ENCODE assay signal across 34 cellular contexts in genomic region chr2:30096451-30096850, GRCh38.
"Had no signal": no experiment of that assay in that cellular context is flagged by ENCODE, and none has a peak within 500 bp of the region (broad histone marks: within the 10 kb centered on the region; RNA-seq: fewer than 3 reads in every experiment).

No MANE protein-coding gene starts in this region.

- ATAC-seq: activated CD4-positive, CD25-positive, alpha-beta regulatory T cell treated with anti-CD3 and anti-CD28 coated beads, Interleukin-2, amount 50 U/mL, for 24 hours; activated CD8-positive, alpha-beta T cell treated with anti-CD3 and anti-CD28 coated beads for 36 hours; activated naive CD4-positive, alpha-beta T cell treated with anti-CD3 and anti-CD28 coated beads, Interleukin-2, amount 50 U/mL, for 72 hours; activated T-cell treated with anti-CD3 and anti-CD28 coated beads, Interleukin-2, amount 50 U/mL, for 72 hours; effector memory CD8-positive, alpha-beta T cell; foreskin keratinocyte; gastrocnemius medialis; heart left ventricle; T-helper 17 cell had no signal

- H3K9me3 Mint-ChIP-seq: activated B cell treated with CpG ODN at 0.5 μM for 24 hours; activated CD8-positive, alpha-beta T cell treated with anti-CD3 and anti-CD28 coated beads for 36 hours; activated naive CD4-positive, alpha-beta T cell treated with anti-CD3 and anti-CD28 coated beads, Interleukin-2, amount 10 ng/mL, durations not matched to agents 7 days and 5 days; activated naive CD4-positive, alpha-beta T cell treated with anti-CD3 and anti-CD28 coated beads, Interleukin-2, amount 50 U/mL, for 72 hours; activated naive CD8-positive, alpha-beta T cell treated with anti-CD3 and anti-CD28 coated beads, Interleukin-2, amount 10 ng/mL, durations not matched to agents 7 days and 5 days; activated T-cell treated with anti-CD3 and anti-CD28 coated beads, Interleukin-2, amount 50 U/mL, for 24 hours; activated T-cell treated with anti-CD3 and anti-CD28 coated beads, Interleukin-2, amount 50 U/mL, for 72 hours; central memory CD8-positive, alpha-beta T cell; effector memory CD8-positive, alpha-beta T cell; T-helper 2 cell treated with Interferon-gamma antibody and Interleukin-4, amounts not matched to agents 5 μg/mL and 100 μg/mL, for 36 hours had no signal

- H3K36me3 Mint-ChIP-seq: activated naive CD4-positive, alpha-beta T cell treated with anti-CD3 and anti-CD28 coated beads, Interleukin-2, amount 10 ng/mL, durations not matched to agents 7 days and 5 days; activated naive CD4-positive, alpha-beta T cell treated with anti-CD3 and anti-CD28 coated beads, Interleukin-2, amount 50 U/mL, for 72 hours; activated naive CD8-positive, alpha-beta T cell treated with anti-CD3 and anti-CD28 coated beads, Interleukin-2, amount 10 ng/mL, durations not matched to agents 7 days and 5 days; brain had no signal

- DNase-seq: activated B cell treated with CpG ODN at 0.5 μM for 24 hours; activated CD4-positive, alpha-beta T cell treated with anti-CD3 and anti-CD28 coated beads for 48 hours; activated CD4-positive, alpha-beta T cell treated with anti-CD3 and anti-CD28 coated beads, Interleukin-2, amount 50 U/mL, for 1 hour; activated CD4-positive, alpha-beta T cell treated with anti-CD3 and anti-CD28 coated beads, Interleukin-2, amount 50 U/mL, for 48 hours; activated CD8-positive, alpha-beta memory T cell treated with anti-CD3 and anti-CD28 coated beads, Interleukin-2, amount 50 U/mL, for 48 hours; activated CD8-positive, alpha-beta T cell treated with anti-CD3 and anti-CD28 coated beads for 36 hours; activated gamma-delta T cell; activated naive CD4-positive, alpha-beta T cell; activated naive CD4-positive, alpha-beta T cell treated with anti-CD3 and anti-CD28 coated beads, Interleukin-2, amount 10 ng/mL, durations not matched to agents 7 days and 5 days; activated naive CD8-positive, alpha-beta T cell treated with anti-CD3 and anti-CD28 coated beads, Interleukin-2, amount 10 ng/mL, durations not matched to agents 7 days and 5 days; activated T-cell treated with anti-CD3 and anti-CD28 coated beads for 4 hours; activated T-cell treated with anti-CD3 and anti-CD28 coated beads, Interleukin-2, amount 50 U/mL, for 24 hours; activated T-cell treated with anti-CD3 and anti-CD28 coated beads, Interleukin-2, amount 50 U/mL, for 72 hours; cortex of kidney; dermis blood vessel endothelial cell; effector CD4-positive, alpha-beta T cell; effector memory CD8-positive, alpha-beta T cell; erythroblast; foreskin keratinocyte; gastrocnemius medialis; glutamatergic neuron; heart left ventricle; T-helper 17 cell; T1000; WERI-Rb-1 had no signal

- H3K27ac Mint-ChIP-seq: activated B cell treated with CpG ODN at 0.5 μM for 24 hours; activated CD8-positive, alpha-beta T cell treated with anti-CD3 and anti-CD28 coated beads for 36 hours; activated naive CD4-positive, alpha-beta T cell treated with anti-CD3 and anti-CD28 coated beads, Interleukin-2, amount 10 ng/mL, durations not matched to agents 7 days and 5 days; activated naive CD8-positive, alpha-beta T cell treated with anti-CD3 and anti-CD28 coated beads, Interleukin-2, amount 10 ng/mL, durations not matched to agents 7 days and 5 days; activated T-cell treated with anti-CD3 and anti-CD28 coated beads, Interleukin-2, amount 50 U/mL, for 24 hours; activated T-cell treated with anti-CD3 and anti-CD28 coated beads, Interleukin-2, amount 50 U/mL, for 72 hours; brain; effector memory CD8-positive, alpha-beta T cell; T-helper 17 cell; T-helper 2 cell treated with Interferon-gamma antibody and Interleukin-4, amounts not matched to agents 5 μg/mL and 100 μg/mL, for 36 hours had no signal

- H3K4me3 Mint-ChIP-seq: activated B cell treated with CpG ODN at 0.5 μM for 24 hours; activated CD8-positive, alpha-beta T cell treated with anti-CD3 and anti-CD28 coated beads for 36 hours; activated naive CD4-positive, alpha-beta T cell treated with anti-CD3 and anti-CD28 coated beads, Interleukin-2, amount 10 ng/mL, durations not matched to agents 7 days and 5 days; activated naive CD8-positive, alpha-beta T cell treated with anti-CD3 and anti-CD28 coated beads, Interleukin-2, amount 10 ng/mL, durations not matched to agents 7 days and 5 days; activated T-cell treated with anti-CD3 and anti-CD28 coated beads, Interleukin-2, amount 50 U/mL, for 24 hours; activated T-cell treated with anti-CD3 and anti-CD28 coated beads, Interleukin-2, amount 50 U/mL, for 72 hours; brain; central memory CD8-positive, alpha-beta T cell; effector memory CD8-positive, alpha-beta T cell; T-helper 17 cell; T-helper 2 cell treated with Interferon-gamma antibody and Interleukin-4, amounts not matched to agents 5 μg/mL and 100 μg/mL, for 36 hours had no signal

- H3K36me3 ChIP-seq: ascending aorta, breast epithelium, cardiac muscle cell, esophagus muscularis mucosa, gastrocnemius medialis, heart left ventricle, WERI-Rb-1 had no signal

- H3K4me1 ChIP-seq: ascending aorta, breast epithelium, esophagus muscularis mucosa, foreskin keratinocyte, gastrocnemius medialis, heart left ventricle had no signal

- H3K9me3 ChIP-seq: ascending aorta, breast epithelium, esophagus muscularis mucosa, gastrocnemius medialis, heart left ventricle had no signal

- H3K27me3 ChIP-seq: ascending aorta had no signal

- H3K4me1 Mint-ChIP-seq: activated B cell treated with CpG ODN at 0.5 μM for 24 hours; activated naive CD4-positive, alpha-beta T cell treated with anti-CD3 and anti-CD28 coated beads, Interleukin-2, amount 10 ng/mL, durations not matched to agents 7 days and 5 days; activated naive CD8-positive, alpha-beta T cell treated with anti-CD3 and anti-CD28 coated beads, Interleukin-2, amount 10 ng/mL, durations not matched to agents 7 days and 5 days; brain; central memory CD8-positive, alpha-beta T cell; T-helper 17 cell had no signal

- H3K4me3 ChIP-seq: ascending aorta, breast epithelium, cardiac muscle cell, esophagus muscularis mucosa, gastrocnemius medialis, heart left ventricle had no signal

- H3K27ac ChIP-seq: ascending aorta, breast epithelium, cardiac muscle cell, esophagus muscularis mucosa, foreskin keratinocyte, gastrocnemius medialis, heart left ventricle, WERI-Rb-1 had no signal
